ENCODE assay signal across 23 cellular contexts in the genomic region with DNA sequence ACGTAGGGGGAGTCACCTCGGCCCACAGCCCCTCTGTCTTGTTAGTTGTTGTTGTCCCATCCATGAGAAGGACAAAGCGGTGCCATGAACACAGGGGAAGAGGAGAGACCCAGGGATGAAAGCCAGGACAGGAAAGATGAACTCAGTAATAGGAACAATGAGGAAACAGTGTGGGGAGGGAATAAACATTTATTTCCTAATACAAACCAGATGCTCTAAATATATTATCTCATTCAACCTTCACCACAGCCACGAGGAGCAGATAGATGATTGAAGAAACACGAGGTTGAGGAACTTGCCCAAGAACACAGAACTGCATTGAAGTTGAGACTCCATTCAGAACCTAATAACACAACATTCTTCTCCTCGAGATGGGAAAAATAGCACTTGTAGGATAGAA. TPM values are rescaled to one million over a fixed set of nuclear protein-coding genes. Genes with fewer than 3 reads are reported as not detected.
DNase-seq lines count a peak whose midpoint lies in the region; ATAC-seq lines count a peak whose summit lies in the region.
"Had no signal": no experiment of that assay in that cellular context is flagged by ENCODE, and none has a peak within 500 bp of the region (broad histone marks: within the 10 kb centered on the region; RNA-seq: fewer than 3 reads in every experiment).

No MANE protein-coding gene starts in this region.

- in situ Hi-C loops in ACHN (cut with HindIII; ENCODE audit: low pct_ligation_motif_present, low pct_unique_long_range_greater_than_20kb, low sequenced_read_pairs) = no loop called here

- DNase-seq in EL (peak; percentile 8), HS-5 (ENCODE audit: low read depth) (peak; percentile 2), fibroblast of gingiva (ENCODE audit: low read depth) (peak; percentile 70), sciatic nerve (ENCODE audit: low spot score) (no peak), NCI-H226 (no peak), ACHN (no peak)
- DNase-seq in stimulated activated CD4-positive, alpha-beta T cell treated with anti-CD3 and anti-CD28 coated beads, Interleukin-4, amount 100 ng/mL, for 1 hour = no peak
- DNase-seq: activated CD4-positive, alpha-beta T cell treated with anti-CD3 and anti-CD28 coated beads for 4 hours; activated CD8-positive, alpha-beta memory T cell treated with anti-CD3 and anti-CD28 coated beads for 24 hours; activated gamma-delta T cell treated with Interleukin-2 at 50 U/mL for 16 hours; activated naive CD8-positive, alpha-beta T cell treated with anti-CD3 and anti-CD28 coated beads, Interleukin-2, amount 50 U/mL, for 24 hours; activated T-cell treated with anti-CD3 and anti-CD28 coated beads, Interleukin-2, amount 50 U/mL, for 1 hour; body of pancreas; CD8-positive, alpha-beta T cell; islet precursor cell; left ventricle myocardium superior; naive thymus-derived CD8-positive, alpha-beta T cell; NCI-H524 treated with DMSO at 0.1 percent for 48 hours; nucleus accumbens; PC-9; Right ventricle myocardium superior; stimulated activated naive CD8-positive, alpha-beta T cell treated with anti-CD3 and anti-CD28 coated beads, Interleukin-15, Interleukin-2, amounts not matched to agents 100 U/mL and 50 U/mL, for 24 hours had no signal

- intact Hi-C loops in sciatic nerve (cut with DNase I) = no loop called here

- ATAC-seq in sciatic nerve (peak; percentile 95), GM21786 (IDR thresholded peaks at IDR 0.05; ENCODE audit: unreplicated experiment) (no peak)
- ATAC-seq: activated naive CD8-positive, alpha-beta T cell treated with anti-CD3 and anti-CD28 coated beads, Interleukin-2, amount 50 U/mL, for 24 hours; body of pancreas; CD8-positive, alpha-beta T cell; left ventricle myocardium superior; naive thymus-derived CD8-positive, alpha-beta T cell; stimulated activated naive CD8-positive, alpha-beta T cell treated with anti-CD3 and anti-CD28 coated beads, Interleukin-15, Interleukin-2, amounts not matched to agents 100 U/mL and 50 U/mL, for 24 hours had no signal

RNA-seq across cellular contexts. Expression of gene AIG1, which starts 53.1 kb away (rescaled TPM):
- 22.6 TPM for total RNA-seq in sciatic nerve

Comparison
In these comparisons a context has a peak if more than half of its experiments do, and no peak if none do; other contexts are left out.
1. DNase-seq: peak in EL (single experiment), HS-5 (single experiment) and fibroblast of gingiva (single experiment); none in sciatic nerve (single experiment), stimulated activated CD4-positive, alpha-beta T cell treated with anti-CD3 and anti-CD28 coated beads, Interleukin-4, amount 100 ng/mL, for 1 hour (single experiment), NCI-H226 (single experiment) and ACHN (single experiment).